Comparison of ENCODE assay signal across 8 cellular contexts in genomic region chr12:107903377-107904061, GRCh38.
A peak's percentile ranks its signal among the peaks of the same experiment; 100 is the strongest.
DNase-seq lines count a peak whose midpoint lies in the region; ATAC-seq and TF ChIP-seq lines count a peak whose summit lies in the region.

No MANE protein-coding gene starts in this region.

- no peaks in the 10 kb centered on the region for H3K36me3 ChIP-seq in RWPE2 (ENCODE audit: low read depth)
- no peaks in the 10 kb centered on the region for H3K36me3 ChIP-seq in colonic mucosa
- H3K36me3 ChIP-seq in thymus (ENCODE audit: control insufficient read depth, insufficient read depth) = no peaks in the 10 kb centered on the region
- H3K36me3 ChIP-seq in vagina = no peaks in the 10 kb centered on the region

- H3K27me3 ChIP-seq in RWPE2 (ENCODE audit: insufficient read depth, poor library complexity, severe bottlenecking) = peaks cover 28% of the 10 kb centered on the region
- peaks cover 4% of the 10 kb centered on the region for H3K27me3 ChIP-seq in colonic mucosa
- peaks cover 11% of the 10 kb centered on the region for H3K27me3 ChIP-seq in thymus (ENCODE audit: control insufficient read depth, insufficient read depth)
- H3K27me3 ChIP-seq in vagina = no peaks in the 10 kb centered on the region

- intact Hi-C loops in colonic mucosa (cut with DNase I) = no loop called here
- intact Hi-C loops in vagina (cut with DNase I) = no loop called here

- no peak for TF ChIP-seq POLR2A in vagina (IDR thresholded peaks at IDR 0.05)

- no peak overlapping the region for H3K27ac ChIP-seq in RWPE2 (ENCODE audit: poor library complexity, severe bottlenecking)
- no peak overlapping the region for H3K27ac ChIP-seq in colonic mucosa
- H3K27ac ChIP-seq in thymus (ENCODE audit: low read depth) = no peak overlapping the region
- no peak overlapping the region for H3K27ac ChIP-seq in vagina

- ATAC-seq in HG03565 (IDR thresholded peaks at IDR 0.05; ENCODE audit: unreplicated experiment) (peak; percentile 94), RWPE2 (ENCODE audit: low read depth) (peak; percentile 88)

- TF ChIP-seq CTCF in GM20000 (IDR thresholded peaks at IDR 0.05; ENCODE audit: extremely low read depth, missing control alignments) (no peak), RWPE2 (IDR thresholded peaks at IDR 0.05; ENCODE audit: poor library complexity, severe bottlenecking) (no peak), colonic mucosa (IDR thresholded peaks at IDR 0.05) (no peak), vagina (IDR thresholded peaks at IDR 0.05) (no peak)

- H3K4me1 ChIP-seq in RWPE2 (ENCODE audit: insufficient read depth, poor library complexity, severe bottlenecking) (no peaks in the 10 kb centered on the region), colonic mucosa (no peaks in the 10 kb centered on the region), thymus (ENCODE audit: control insufficient read depth, insufficient read depth, low read length) (no peaks in the 10 kb centered on the region), vagina (peaks cover 6% of the 10 kb centered on the region)

- no peak overlapping the region for H3K9ac ChIP-seq in colonic mucosa (ENCODE audit: low read depth in 2 of 2, low read length in 2 of 2)

- H3K9me3 ChIP-seq in RWPE2 (ENCODE audit: severe bottlenecking) (no peaks in the 10 kb centered on the region), colonic mucosa (no peaks in the 10 kb centered on the region), thymus (ENCODE audit: control insufficient read depth) (no peaks in the 10 kb centered on the region), vagina (no peaks in the 10 kb centered on the region)

- 3% methylated on average over 46 of the region's 46 CpGs for WGBS in thymus

- peak overlapping the region; percentile 46 for H3K4me3 ChIP-seq in GM08714 (ENCODE audit: low read length)
- H3K4me3 ChIP-seq in RWPE2 (ENCODE audit: severe bottlenecking) = peak overlapping the region; percentile 24
- peak overlapping the region; percentile 6 for H3K4me3 ChIP-seq in colonic mucosa
- H3K4me3 ChIP-seq in thymus (ENCODE audit: low read length) = peak overlapping the region; percentile 18
- H3K4me3 ChIP-seq in vagina = peak overlapping the region in 1 of 2 donors; percentile 39

- DNase-seq in GM20000 (ENCODE audit: low spot score) (peak; percentile 91), RWPE2 (ENCODE audit: low spot score) (peak; percentile 72), colonic mucosa (peak; percentile 84), mucosa of gallbladder (ENCODE audit: low spot score) (peak; percentile 34), vagina (ENCODE audit: extremely low spot score in 2 of 2) (no peak)

Comparison
In these comparisons a context has a peak if more than half of its experiments do, and no peak if none do; other contexts are left out.
1. DNase-seq: peak in GM20000 (single experiment), RWPE2 (single experiment), colonic mucosa (single experiment) and mucosa of gallbladder (single experiment); none in vagina (0 of 2).